8 cellular contexts compared by ENCODE assay signal in genomic region chr1:27858072-27858948, GRCh38.
DNase-seq lines count a peak whose midpoint lies in the region; ATAC-seq lines count a peak whose summit lies in the region.

No MANE protein-coding gene starts in this region.

- DNase-seq in EL: peak; percentile 85
- peak; percentile 81 for DNase-seq in NCI-H345 (lab: John Stamatoyannopoulos, UW)
- DNase-seq in activated CD4-positive, CD25-positive, alpha-beta regulatory T cell treated with anti-CD3 and anti-CD28 coated beads, Interleukin-2, amount 50 U/mL, for 16 hours (ENCODE audit: low read depth, low spot score): peak; percentile 76
- peak in 59 of 61 donors; percentile 10 to 89 (median 61) for DNase-seq in caudate nucleus (lab: John Stamatoyannopoulos, UW)
- DNase-seq in kidney glomerular epithelial cell (lab: John Stamatoyannopoulos, UW): peak; percentile 72
- peak; percentile 82 for DNase-seq in stimulated activated CD4-positive, alpha-beta T cell treated with anti-CD3 and anti-CD28 coated beads, Interleukin-1b, Interleukin-23, amount 100 ng/mL, for 48 hours

- no peak overlapping the region for H3K27ac ChIP-seq in caudate nucleus (ENCODE audit: low read depth, low read length)

- peak; percentile 64 for ATAC-seq in HG03045 (IDR thresholded peaks at IDR 0.05; ENCODE audit: unreplicated experiment)
- no peak for ATAC-seq in GM18511 (IDR thresholded peaks at IDR 0.05; ENCODE audit: unreplicated experiment)
